ENCODE assay signal across 27 cellular contexts in the genomic region with DNA sequence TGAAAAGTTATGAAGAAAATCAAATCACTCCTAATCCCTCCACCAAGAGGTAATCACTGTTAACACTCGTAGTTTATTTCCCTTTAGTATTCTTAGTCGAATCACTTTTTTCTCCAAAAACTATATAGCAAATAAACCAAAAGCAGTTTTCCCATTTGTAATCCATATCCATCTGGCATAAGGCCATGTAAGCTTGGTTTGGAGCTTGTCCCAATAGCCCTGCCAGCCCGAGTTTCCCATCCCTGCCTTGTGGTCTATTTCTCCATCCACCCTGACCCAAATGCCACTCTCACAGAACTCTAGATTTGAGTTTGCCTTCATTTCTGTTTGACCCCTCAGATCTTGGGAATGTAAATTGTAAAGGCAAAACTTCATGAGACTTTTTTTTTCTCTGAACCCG.
A peak's percentile ranks its signal among the peaks of the same experiment; 100 is the strongest.
DNase-seq lines count a peak whose midpoint lies in the region; ATAC-seq and TF ChIP-seq lines count a peak whose summit lies in the region.
"Had no signal": no experiment of that assay in that cellular context is flagged by ENCODE, and none has a peak within 500 bp of the region (broad histone marks: within the 10 kb centered on the region; RNA-seq: fewer than 3 reads in every experiment).

No MANE protein-coding gene starts in this region.

- ATAC-seq in HG03039 (IDR thresholded peaks at IDR 0.05; ENCODE audit: unreplicated experiment) (no peak), HG02623 (IDR thresholded peaks at IDR 0.05; ENCODE audit: unreplicated experiment) (no peak), HG02759 (IDR thresholded peaks at IDR 0.05; ENCODE audit: unreplicated experiment) (no peak)
- ATAC-seq: activated CD8-positive, alpha-beta memory T cell treated with anti-CD3 and anti-CD28 coated beads, Interleukin-2, amount 10 ng/mL, durations not matched to agents 7 days and 5 days; naive thymus-derived CD4-positive, alpha-beta T cell; psoas muscle; stimulated activated memory B cell treated with anti-CD40 and anti-IgM and Interleukin-4, amounts not matched to agents 10 μg/mL and 1 μg/mL and 100 μg/mL, for 72 hours; T-helper 17 cell; upper lobe of right lung had no signal

- TF ChIP-seq CTCF in fibroblast of pulmonary artery (IDR thresholded peaks at IDR 0.05; ENCODE audit: low read length, missing control alignments): no peak

- H3K4me3 ChIP-seq in fibroblast of pulmonary artery (replicated peaks; ENCODE audit: low read depth, low read length) (no peak overlapping the region), skeletal muscle cell (ENCODE audit: low read depth, low read length) (no peak overlapping the region)
- H3K4me3 ChIP-seq: esophagus muscularis mucosa, psoas muscle, upper lobe of right lung had no signal

- peak; percentile 20 for DNase-seq in EL
- DNase-seq in RPMI7951 (ENCODE audit: low read depth): peak; percentile 44
- peak; percentile 27 for DNase-seq in fibroblast of pulmonary artery (ENCODE audit: low read depth)
- DNase-seq in skeletal muscle cell (ENCODE audit: low read depth): peak; percentile 36
- DNase-seq: activated CD4-positive, alpha-beta T cell treated with anti-CD3 and anti-CD28 coated beads, Interleukin-2, amount 50 U/mL, for 4 hours; activated CD8-positive, alpha-beta memory T cell treated with anti-CD3 and anti-CD28 coated beads, Interleukin-2, amount 10 ng/mL, durations not matched to agents 7 days and 5 days; activated gamma-delta T cell treated with Interleukin-2 at 50 U/mL for 16 hours; activated T-cell treated with anti-CD3 and anti-CD28 coated beads, Interleukin-2, amount 50 U/mL, for 48 hours; DMS79 treated with DMSO at 0.1 percent for 48 hours; HFFc6; KBM-7; midbrain; MM.1S; naive thymus-derived CD4-positive, alpha-beta T cell; NCI-H1417 treated with DMSO at 0.1 percent for 48 hours; NCI-H2081; NCI-H524 treated with DMSO at 0.1 percent for 48 hours; NK-92 treated with Interleukin-12 subunit alpha and Interleukin-12 subunit beta, amount 100 ng/mL, for 24 hours; psoas muscle; Right ventricle myocardium superior; T-helper 17 cell; upper lobe of right lung had no signal
